11 cellular contexts compared by ENCODE assay signal in the genomic region with DNA sequence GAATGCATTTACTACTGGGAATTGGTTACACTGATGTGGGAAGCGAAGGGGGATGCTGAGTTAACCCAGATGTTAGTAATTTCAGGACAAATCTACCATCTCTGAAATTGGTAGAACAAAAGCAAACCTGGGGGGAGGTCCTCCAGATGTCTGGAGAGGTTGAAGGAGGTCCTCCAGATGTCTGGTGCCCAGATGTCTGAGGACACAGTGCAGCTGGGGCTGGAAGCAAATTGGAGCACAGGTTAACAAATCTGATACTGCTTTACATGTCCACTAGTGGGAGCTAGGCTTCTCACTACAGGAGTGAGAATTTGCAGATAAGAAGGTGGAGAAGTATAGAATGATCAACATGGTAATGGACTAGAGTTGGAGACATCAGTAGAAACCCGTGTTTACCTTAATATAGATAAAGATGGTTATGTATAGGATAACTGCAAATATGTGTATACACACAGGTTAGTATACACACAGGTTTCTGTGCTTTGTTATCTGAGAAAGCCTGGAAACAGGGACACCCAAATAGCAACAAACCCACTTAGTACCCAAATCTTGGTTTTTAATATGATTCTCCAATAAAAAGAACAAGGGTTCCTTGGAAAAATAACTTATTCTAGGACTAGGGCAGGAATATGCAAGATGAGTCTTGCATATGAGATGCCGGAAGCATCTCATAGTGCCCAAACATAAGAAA.
DNase-seq lines count a peak whose midpoint lies in the region; ATAC-seq and TF ChIP-seq lines count a peak whose summit lies in the region.
"Had no signal": no experiment of that assay in that cellular context is flagged by ENCODE, and none has a peak within 500 bp of the region (broad histone marks: within the 10 kb centered on the region; RNA-seq: fewer than 3 reads in every experiment).

No MANE protein-coding gene starts in this region.

- H3K27me3 Mint-ChIP-seq in effector memory CD8-positive, alpha-beta T cell = no peaks in the 10 kb centered on the region
- H3K27me3 Mint-ChIP-seq: activated naive CD8-positive, alpha-beta T cell had no signal

- no peaks in the 10 kb centered on the region for H4K20me1 ChIP-seq in osteoblast (ENCODE audit: insufficient read depth, low read length)
- H4K20me1 ChIP-seq: BLaER1 treated with 17β-estradiol and CSF1 and Interleukin-3, amounts not matched to agents 10 nM and 100 nM had no signal

- no peak overlapping the region for H3K4me3 ChIP-seq in WERI-Rb-1 (ENCODE audit: low read depth, low read length)
- H3K4me3 ChIP-seq in osteoblast (ENCODE audit: insufficient read depth, low read length) = no peak overlapping the region
- H3K4me3 ChIP-seq: BLaER1 treated with 17β-estradiol and CSF1 and Interleukin-3, amounts not matched to agents 10 nM and 100 nM had no signal

- H3K9me3 ChIP-seq in WERI-Rb-1 (ENCODE audit: severe bottlenecking) (no peaks in the 10 kb centered on the region), osteoblast (ENCODE audit: low read depth, low read length) (no peaks in the 10 kb centered on the region)
- H3K9me3 ChIP-seq: BLaER1 treated with 17β-estradiol and CSF1 and Interleukin-3, amounts not matched to agents 10 nM and 100 nM had no signal

- no peaks in the 10 kb centered on the region for H3K4me1 ChIP-seq in osteoblast (ENCODE audit: insufficient read depth, low read length)

- H3K27ac ChIP-seq in WERI-Rb-1 = no peak overlapping the region
- no peak overlapping the region for H3K27ac ChIP-seq in osteoblast (ENCODE audit: low read depth, low read length)
- H3K27ac ChIP-seq: BLaER1 treated with 17β-estradiol and CSF1 and Interleukin-3, amounts not matched to agents 10 nM and 100 nM had no signal

- no peak overlapping the region for H3K27ac Mint-ChIP-seq in effector memory CD8-positive, alpha-beta T cell
- H3K27ac Mint-ChIP-seq: activated naive CD8-positive, alpha-beta T cell; nephron had no signal

- H3K36me3 Mint-ChIP-seq in effector memory CD8-positive, alpha-beta T cell (ENCODE audit: insufficient read depth) = no peaks in the 10 kb centered on the region
- H3K36me3 Mint-ChIP-seq: activated naive CD8-positive, alpha-beta T cell had no signal

- H3K27me3 ChIP-seq in WERI-Rb-1 (ENCODE audit: insufficient read depth, low read depth, severe bottlenecking) (no peaks in the 10 kb centered on the region), osteoblast (ENCODE audit: insufficient read depth, low read length) (no peaks in the 10 kb centered on the region)
- H3K27me3 ChIP-seq: BLaER1 treated with 17β-estradiol and CSF1 and Interleukin-3, amounts not matched to agents 10 nM and 100 nM had no signal

- DNase-seq in NCI-H2171 treated with DMSO at 0.1 percent for 48 hours (lab: John Stamatoyannopoulos, UW) = peak; percentile 1
- no peak for DNase-seq in NCI-H2171 (lab: John Stamatoyannopoulos, UW)
- DNase-seq in WERI-Rb-1 = no peak
- DNase-seq in osteoblast (ENCODE audit: insufficient read length, low spot score, missing footprints) = no peak
- DNase-seq in effector memory CD8-positive, alpha-beta T cell = no peak

- H3K9me3 Mint-ChIP-seq in effector memory CD8-positive, alpha-beta T cell = no peaks in the 10 kb centered on the region
- H3K9me3 Mint-ChIP-seq: nephron had no signal

- H3K79me2 ChIP-seq in osteoblast (ENCODE audit: insufficient read depth, low read length) = no peaks in the 10 kb centered on the region

- TF ChIP-seq CTCF in WERI-Rb-1 (IDR thresholded peaks at IDR 0.05; ENCODE audit: low read depth, low read length) (peak; percentile 52), osteoblast (IDR thresholded peaks at IDR 0.05; ENCODE audit: extremely low read depth, low read depth, low read length) (peak; percentile 63)

- no peak overlapping the region for H3K4me3 Mint-ChIP-seq in effector memory CD8-positive, alpha-beta T cell
- H3K4me3 Mint-ChIP-seq: activated naive CD8-positive, alpha-beta T cell; nephron had no signal

- no peak overlapping the region for H2AFZ ChIP-seq in osteoblast (ENCODE audit: low read length)

- no peaks in the 10 kb centered on the region for H3K4me1 Mint-ChIP-seq in effector memory CD8-positive, alpha-beta T cell (ENCODE audit: low read depth in 2 of 2)

- H3K36me3 ChIP-seq in WERI-Rb-1 = no peaks in the 10 kb centered on the region
- no peaks in the 10 kb centered on the region for H3K36me3 ChIP-seq in osteoblast (ENCODE audit: insufficient read depth, low read length)
- H3K36me3 ChIP-seq: BLaER1 treated with 17β-estradiol and CSF1 and Interleukin-3, amounts not matched to agents 10 nM and 100 nM had no signal

- H3K4me2 ChIP-seq in osteoblast (ENCODE audit: insufficient read depth, low read length) = no peak overlapping the region
- H3K4me2 ChIP-seq: BLaER1 treated with 17β-estradiol and CSF1 and Interleukin-3, amounts not matched to agents 10 nM and 100 nM had no signal

- peak; percentile 51 for ATAC-seq in HG03103 (IDR thresholded peaks at IDR 0.05; ENCODE audit: low read depth, unreplicated experiment)
- no peak for ATAC-seq in effector memory CD8-positive, alpha-beta T cell (replicated peaks)
- no peak for ATAC-seq in GM19455 (IDR thresholded peaks at IDR 0.05; ENCODE audit: unreplicated experiment)
- ATAC-seq in GM19328 (IDR thresholded peaks at IDR 0.05; ENCODE audit: unreplicated experiment) = no peak
